In genomic region chr12:116318738-116319050, GRCh38 we compare ENCODE assay signal across 1 cellular context.
TF ChIP-seq lines count a peak whose summit lies in the region.

No MANE protein-coding gene starts in this region.

TF ChIP-seq in GM23338, 12 proteins besides CTCF, POLR2A, EP300 and RAD21 (continued from another document):
- TF ChIP-seq REST (IDR thresholded peaks at IDR 0.05; ENCODE audit: unreplicated experiment), result no peak
